13 cellular contexts compared by ENCODE assay signal in genomic region chr9:81108821-81109220, GRCh38.
"Had no signal": no experiment of that assay in that cellular context is flagged by ENCODE, and none has a peak within 500 bp of the region (broad histone marks: within the 10 kb centered on the region; RNA-seq: fewer than 3 reads in every experiment).

No MANE protein-coding gene starts in this region.

- ATAC-seq: lower lobe of right lung; natural killer cell treated with Interleukin-12 subunit alpha and Interleukin-12 subunit beta and Interleukin-15 and Interleukin-18, amount 100 ng/mL, for 72 hours; stimulated activated naive CD8-positive, alpha-beta T cell treated with anti-CD3 and anti-CD28 coated beads, Interleukin-15, Interleukin-2, amounts not matched to agents 100 U/mL and 50 U/mL, for 24 hours had no signal

- H3K27me3 ChIP-seq: cardiac muscle cell, hepatocyte, tibial nerve had no signal

- H3K4me3 ChIP-seq: cardiac muscle cell, hepatocyte, lower lobe of right lung, tibial nerve had no signal

- H3K36me3 ChIP-seq: cardiac muscle cell, lower lobe of right lung, tibial nerve had no signal

- DNase-seq: activated CD4-positive, alpha-beta T cell treated with anti-CD3 and anti-CD28 coated beads, Interleukin-2, amount 50 U/mL, for 4 hours; effector CD8-positive, alpha-beta T cell; lower lobe of right lung; retina; stimulated activated CD4-positive, alpha-beta T cell treated with anti-CD3 and anti-CD28 coated beads, Interleukin-2, amount 100 ng/mL, for 24 hours; stimulated activated naive CD8-positive, alpha-beta T cell treated with anti-CD3 and anti-CD28 coated beads, Interleukin-15, Interleukin-2, amounts not matched to agents 100 U/mL and 50 U/mL, for 24 hours; substantia nigra; T-helper 2 cell had no signal

- H3K27ac ChIP-seq: cardiac muscle cell, hepatocyte, lower lobe of right lung, parathyroid adenoma, tibial nerve had no signal

- H3K4me1 ChIP-seq: lower lobe of right lung, parathyroid adenoma had no signal

- H3K9me3 ChIP-seq: lower lobe of right lung, tibial nerve had no signal
